2 cellular contexts compared by ENCODE assay signal in genomic region chr12:25975179-25975578, GRCh38.
TF ChIP-seq lines count a peak whose summit lies in the region.

No MANE protein-coding gene starts in this region.

TF ChIP-seq in GM23338, 12 proteins besides CTCF, POLR2A, EP300 and RAD21 (continued from another document):
- no peak for TF ChIP-seq CREB1 (CRISPR knock-in tag; IDR thresholded peaks at IDR 0.05; ENCODE audit: low read depth)
- TF ChIP-seq NANOG (IDR thresholded peaks at IDR 0.05; ENCODE audit: borderline replicate concordance) = no peak
- TF ChIP-seq EZH2 (IDR thresholded peaks at IDR 0.05; ENCODE audit: low read depth, unreplicated experiment) = no peak
TF ChIP-seq in GM23338: peak in this region for 0.

TF ChIP-seq in WTC11, 78 proteins besides CTCF, POLR2A, EP300 and RAD21 (continued from another document):
- TF ChIP-seq OVOL2 (CRISPR knock-in tag; IDR thresholded peaks at IDR 0.05; ENCODE audit: borderline replicate concordance) (no peak), ATF3 (CRISPR knock-in tag; conservative IDR thresholded peaks at IDR 0.05) (no peak), TEAD1 (CRISPR knock-in tag; IDR thresholded peaks at IDR 0.05) (no peak), AFF4 (CRISPR knock-in tag; IDR thresholded peaks at IDR 0.05; ENCODE audit: borderline replicate concordance) (no peak)
